16 cellular contexts compared by ENCODE assay signal in the genomic region with DNA sequence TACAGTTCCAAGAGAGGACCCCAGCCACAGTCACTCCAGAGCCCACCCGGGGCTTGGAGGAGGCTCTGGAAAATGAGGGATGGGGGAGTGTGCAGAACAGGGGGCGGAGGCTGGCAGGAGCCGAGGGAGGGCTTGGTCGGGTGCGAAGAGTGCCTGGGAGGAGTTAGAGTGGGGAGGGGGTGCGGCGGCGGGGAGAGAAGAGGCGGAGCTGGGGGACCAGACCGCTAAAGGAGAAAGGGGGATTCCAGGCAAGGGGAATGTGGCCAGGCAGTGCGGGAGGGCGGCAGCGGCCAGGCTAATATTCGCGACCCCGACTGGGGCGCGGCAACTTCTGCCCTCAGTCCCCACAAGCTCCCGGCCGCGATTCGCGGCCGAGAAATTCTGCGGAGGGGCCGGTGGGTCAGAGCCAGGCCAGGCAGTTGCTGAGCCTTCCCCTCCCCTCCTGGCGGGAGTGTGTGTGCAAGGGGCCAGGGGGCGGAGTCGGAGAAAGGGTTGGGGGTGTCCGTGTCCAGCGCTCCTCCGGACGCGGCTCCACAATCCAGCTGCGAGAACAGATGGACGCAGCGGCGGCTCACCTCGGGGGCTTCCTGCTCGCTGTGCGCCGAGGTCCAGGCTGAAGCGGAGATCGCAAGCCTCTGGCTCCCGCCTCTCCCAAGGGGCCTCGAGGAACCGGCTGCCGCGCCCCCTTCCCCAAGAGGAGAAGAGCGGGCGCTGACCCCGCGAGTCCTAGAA. TPM values are rescaled to one million over a fixed set of nuclear protein-coding genes. Genes with fewer than 3 reads are reported as not detected.
A peak's percentile ranks its signal among the peaks of the same experiment; 100 is the strongest.
DNase-seq lines count a peak whose midpoint lies in the region; ATAC-seq and TF ChIP-seq lines count a peak whose summit lies in the region.
"Had no signal": no experiment of that assay in that cellular context is flagged by ENCODE, and none has a peak within 500 bp of the region (broad histone marks: within the 10 kb centered on the region; RNA-seq: fewer than 3 reads in every experiment).

No MANE protein-coding gene starts in this region.

- H3K36me3 ChIP-seq in iPS-18a (ENCODE audit: control insufficient read depth, low read depth, low read length) (no peaks in the 10 kb centered on the region), smooth muscle cell (ENCODE audit: low read depth) (no peaks in the 10 kb centered on the region), brain microvascular endothelial cell (replicated peaks) (no peaks in the 10 kb centered on the region)

- H3K4me1 ChIP-seq in iPS-18a (ENCODE audit: control insufficient read depth, low read depth, low read length), result peaks cover 11% of the 10 kb centered on the region
- H3K4me1 ChIP-seq in smooth muscle cell (ENCODE audit: low read depth), result peaks cover 6% of the 10 kb centered on the region

- peaks cover 2% of the 10 kb centered on the region for H3K4me1 Mint-ChIP-seq in T-helper 17 cell
- peaks cover 27% of the 10 kb centered on the region for H3K4me1 Mint-ChIP-seq in stimulated activated memory B cell treated with anti-CD40 and anti-IgM and Interleukin-4, amounts not matched to agents 10 μg/mL and 1 μg/mL and 100 μg/mL, for 72 hours

- H3K9me3 Mint-ChIP-seq in stimulated activated memory B cell treated with anti-CD40 and anti-IgM and Interleukin-4, amounts not matched to agents 10 μg/mL and 1 μg/mL and 100 μg/mL, for 72 hours, result peaks cover 13% of the 10 kb centered on the region
- H3K9me3 Mint-ChIP-seq: stimulated activated effector memory CD8-positive, alpha-beta T cell treated with anti-CD3 and anti-CD28 coated beads, Interleukin-12 subunit alpha, Interleukin-12 subunit beta, amount 100 ng/mL, for 72 hours had no signal

- H3K27ac ChIP-seq in iPS-18a (ENCODE audit: low read length), result no peak overlapping the region
- no peak overlapping the region for H3K27ac ChIP-seq in smooth muscle cell (ENCODE audit: low read depth)
- H3K27ac ChIP-seq in brain microvascular endothelial cell, result no peak overlapping the region
- H3K27ac ChIP-seq: HL-60 had no signal

- H4K20me1 ChIP-seq in smooth muscle cell (ENCODE audit: low read depth), result no peaks in the 10 kb centered on the region

- in situ Hi-C loops in brain microvascular endothelial cell (cut with HindIII; ENCODE audit: low pct_ligation_motif_present, low sequenced_read_pairs), result no loop called here

- H3K4me2 ChIP-seq in smooth muscle cell, result peak overlapping the region; percentile 78

- no peaks in the 10 kb centered on the region for H3F3A ChIP-seq in smooth muscle cell (ENCODE audit: low read depth)

- no peak overlapping the region for H2AFZ ChIP-seq in smooth muscle cell (ENCODE audit: low read depth)

- H3K9ac ChIP-seq in iPS-18a (ENCODE audit: low read length) (no peak overlapping the region), smooth muscle cell (ENCODE audit: low read depth) (no peak overlapping the region)

- peaks cover 3% of the 10 kb centered on the region for H3K9me3 ChIP-seq in iPS-18a (ENCODE audit: control insufficient read depth, low read depth, low read length)
- no peaks in the 10 kb centered on the region for H3K9me3 ChIP-seq in smooth muscle cell (replicated peaks; ENCODE audit: low read depth)
- H3K9me3 ChIP-seq in T-helper 17 cell (ENCODE audit: control insufficient read depth, low read length, poor library complexity, severe bottlenecking), result no peaks in the 10 kb centered on the region

- no peak overlapping the region for H3K27ac Mint-ChIP-seq in T-helper 17 cell
- no peak overlapping the region for H3K27ac Mint-ChIP-seq in stimulated activated memory B cell treated with anti-CD40 and anti-IgM and Interleukin-4, amounts not matched to agents 10 μg/mL and 1 μg/mL and 100 μg/mL, for 72 hours
- H3K27ac Mint-ChIP-seq: stimulated activated effector memory CD8-positive, alpha-beta T cell treated with anti-CD3 and anti-CD28 coated beads, Interleukin-12 subunit alpha, Interleukin-12 subunit beta, amount 100 ng/mL, for 72 hours had no signal

- ATAC-seq in T-helper 17 cell, result no peak
- ATAC-seq in stimulated activated memory B cell treated with anti-CD40 and anti-IgM and Interleukin-4, amounts not matched to agents 10 μg/mL and 1 μg/mL and 100 μg/mL, for 72 hours, result no peak
- ATAC-seq: stimulated activated effector memory CD8-positive, alpha-beta T cell treated with anti-CD3 and anti-CD28 coated beads, Interleukin-12 subunit alpha, Interleukin-12 subunit beta, amount 100 ng/mL, for 72 hours had no signal

- H3K36me3 Mint-ChIP-seq in T-helper 17 cell (ENCODE audit: low read depth), result peaks cover 3% of the 10 kb centered on the region
- peaks cover 7% of the 10 kb centered on the region for H3K36me3 Mint-ChIP-seq in stimulated activated memory B cell treated with anti-CD40 and anti-IgM and Interleukin-4, amounts not matched to agents 10 μg/mL and 1 μg/mL and 100 μg/mL, for 72 hours

- WGBS in smooth muscle cell (ENCODE audit: low lambda C conversion rate), result 2% methylated on average over 30 of the region's 53 CpGs

- H3K4me3 Mint-ChIP-seq in T-helper 17 cell, result no peak overlapping the region
- H3K4me3 Mint-ChIP-seq in stimulated activated memory B cell treated with anti-CD40 and anti-IgM and Interleukin-4, amounts not matched to agents 10 μg/mL and 1 μg/mL and 100 μg/mL, for 72 hours, result no peak overlapping the region
- H3K4me3 Mint-ChIP-seq: stimulated activated effector memory CD8-positive, alpha-beta T cell treated with anti-CD3 and anti-CD28 coated beads, Interleukin-12 subunit alpha, Interleukin-12 subunit beta, amount 100 ng/mL, for 72 hours had no signal

- H3K27me3 ChIP-seq in iPS-18a (ENCODE audit: control insufficient read depth, insufficient read depth, low read length) (peaks cover 98% of the 10 kb centered on the region), smooth muscle cell (ENCODE audit: low read depth) (peaks cover 84% of the 10 kb centered on the region), brain microvascular endothelial cell (replicated peaks) (peaks cover 67% of the 10 kb centered on the region)

- peaks cover 55% of the 10 kb centered on the region for H3K27me3 Mint-ChIP-seq in T-helper 17 cell
- H3K27me3 Mint-ChIP-seq in stimulated activated memory B cell treated with anti-CD40 and anti-IgM and Interleukin-4, amounts not matched to agents 10 μg/mL and 1 μg/mL and 100 μg/mL, for 72 hours, result peaks cover 90% of the 10 kb centered on the region

- H3K4me3 ChIP-seq in iPS-18a (ENCODE audit: low read length), result peak overlapping the region; percentile 59
- H3K4me3 ChIP-seq in smooth muscle cell, result peak overlapping the region; percentile 34
- no peak overlapping the region for H3K4me3 ChIP-seq in brain microvascular endothelial cell (ENCODE audit: low read depth, low read length)

- TF ChIP-seq CTCF in smooth muscle cell (IDR thresholded peaks at IDR 0.05; ENCODE audit: borderline replicate concordance, insufficient read depth, poor library complexity, severe bottlenecking) (no peak), brain microvascular endothelial cell (IDR thresholded peaks at IDR 0.05; ENCODE audit: low read depth, low read length, missing control alignments) (no peak)

- DNase-seq in NCI-H1092 treated with DMSO at 0.1 percent for 48 hours (lab: John Stamatoyannopoulos, UW) (peak; percentile 10), NCI-H1092 (lab: John Stamatoyannopoulos, UW) (no peak), NCI-H82 treated with DMSO at 0.1 percent for 48 hours (lab: John Stamatoyannopoulos, UW; ENCODE audit: unreplicated experiment) (peak; percentile 17), smooth muscle cell (lab: John Stamatoyannopoulos, UW; ENCODE audit: unreplicated experiment) (no peak), brain microvascular endothelial cell (no peak), T-helper 17 cell (no peak)
- DNase-seq: activated T-cell treated with anti-CD3 and anti-CD28 coated beads, Interleukin-2, amount 50 U/mL, for 48 hours; NCI-H1048 had no signal

- H3K79me2 ChIP-seq in smooth muscle cell (ENCODE audit: low read depth), result no peaks in the 10 kb centered on the region

RNA-seq across cellular contexts. Expression of a gene that starts 0.7 kb away (rescaled TPM):
- total RNA-seq in smooth muscle cell (not detected in 2 replicates), T-helper 17 cell (not detected)
- polyA plus RNA-seq in smooth muscle cell, result 0.46 TPM in 1 of 2 replicates, not detected in the other
- total RNA-seq: A172, Daoy, epithelial cell of proximal tubule, myocyte had no signal

RNA-seq across cellular contexts. Expression of a gene that starts 4.4 kb away (rescaled TPM):
- total RNA-seq in smooth muscle cell, result not detected in 2 replicates
- polyA plus RNA-seq in smooth muscle cell, result not detected in 2 replicates
- not detected for total RNA-seq in T-helper 17 cell
- total RNA-seq: A172, Daoy, epithelial cell of proximal tubule, myocyte had no signal

Comparison
In these comparisons a context has a peak if more than half of its experiments do, and no peak if none do; other contexts are left out.
1. DNase-seq: peak in NCI-H1092 treated with DMSO at 0.1 percent for 48 hours (single experiment) and NCI-H82 treated with DMSO at 0.1 percent for 48 hours (single experiment); none in NCI-H1092 (single experiment), smooth muscle cell (single experiment), brain microvascular endothelial cell (single experiment) and T-helper 17 cell (0 of 3).